In the genomic region with DNA sequence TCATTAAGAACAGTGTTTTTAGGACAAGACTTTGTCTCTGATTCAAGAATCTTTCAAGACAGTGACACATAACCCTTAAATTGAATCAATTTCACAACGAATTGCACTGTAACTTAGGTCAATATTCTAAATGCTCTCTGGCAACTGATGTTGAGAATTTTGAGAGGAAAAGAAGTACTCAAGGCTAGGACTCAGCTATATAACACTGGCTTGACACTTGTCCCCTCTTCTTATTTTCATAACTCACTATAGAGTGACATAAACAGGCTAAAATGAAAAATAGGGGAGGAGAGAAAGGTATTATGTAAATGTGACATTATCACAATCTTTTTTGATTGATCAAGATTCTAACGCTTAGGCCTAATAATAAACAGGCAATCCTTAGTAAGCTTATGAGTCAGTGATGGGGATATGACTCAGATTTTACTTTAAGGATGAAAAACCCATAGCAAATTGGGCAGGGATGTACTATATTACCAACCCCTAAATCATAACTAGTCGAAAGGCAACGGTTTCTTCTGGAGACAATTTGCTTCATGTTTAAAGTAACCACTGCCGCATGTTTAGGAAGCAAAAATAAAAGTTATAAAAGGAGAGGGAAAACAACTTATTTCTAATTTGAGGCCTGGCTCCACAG, we compare ENCODE assay signal across 7 cellular contexts. TPM values are rescaled to one million over a fixed set of nuclear protein-coding genes. Genes with fewer than 3 reads are reported as not detected.
A peak's percentile ranks its signal among the peaks of the same experiment; 100 is the strongest.
DNase-seq lines count a peak whose midpoint lies in the region; ATAC-seq, FAIRE-seq and TF ChIP-seq lines count a peak whose summit lies in the region.

No MANE protein-coding gene starts in this region.

- FAIRE-seq in RCC 7860 (lab: Jason Lieb, UNC): peak; percentile 71

- peaks cover 1% of the 10 kb centered on the region; the same call in 1 of the 3 replicates for H3K36me3 Mint-ChIP-seq in GM23338 (ENCODE audit: low read depth)
- peaks cover 51% of the 10 kb centered on the region for H3K36me3 Mint-ChIP-seq in stimulated activated naive CD8-positive, alpha-beta T cell treated with anti-CD3 and anti-CD28 coated beads, Interleukin-15, Interleukin-2, amounts not matched to agents 100 ng/mL and 50 ng/mL, for 24 hours (ENCODE audit: low read depth)

- H3K4me3 Mint-ChIP-seq in GM23338: no peak overlapping the region
- peak overlapping the region; percentile 100 for H3K4me3 Mint-ChIP-seq in stimulated activated naive CD8-positive, alpha-beta T cell treated with anti-CD3 and anti-CD28 coated beads, Interleukin-15, Interleukin-2, amounts not matched to agents 100 ng/mL and 50 ng/mL, for 24 hours

- TF ChIP-seq CTCF in GM23338 (conservative IDR thresholded peaks at IDR 0.05; ENCODE audit: low read depth in 2 of 2): no peak

- no peaks in the 10 kb centered on the region for H3F3A ChIP-seq in GM23338 (replicated peaks; ENCODE audit: low read depth)

- no peaks in the 10 kb centered on the region for H3K27me3 Mint-ChIP-seq in GM23338 (ENCODE audit: insufficient read depth, low read depth, poor library complexity)
- H3K27me3 Mint-ChIP-seq in stimulated activated naive CD8-positive, alpha-beta T cell treated with anti-CD3 and anti-CD28 coated beads, Interleukin-15, Interleukin-2, amounts not matched to agents 100 ng/mL and 50 ng/mL, for 24 hours: no peaks in the 10 kb centered on the region

- H3K27ac ChIP-seq in GM23338 (ENCODE audit: low read depth) (no peak overlapping the region), epithelial cell of prostate (peak overlapping the region; percentile 98)

- H3K27ac Mint-ChIP-seq in GM23338: no peak overlapping the region
- peak overlapping the region; percentile 93 for H3K27ac Mint-ChIP-seq in stimulated activated naive CD8-positive, alpha-beta T cell treated with anti-CD3 and anti-CD28 coated beads, Interleukin-15, Interleukin-2, amounts not matched to agents 100 ng/mL and 50 ng/mL, for 24 hours

- intact Hi-C loops in posterior vena cava (cut with DNase I): loop anchor here in 1 of 2 donors (5.0 kb wide), 1 partner anchor 152 kb away; no protein-coding TSS in a partner anchor

- ATAC-seq in GM23338: no peak

- H4K20me1 ChIP-seq in GM23338 (replicated peaks; ENCODE audit: insufficient read depth): 0 out of 2 replicates have a peak, but pooled peaks cover 9% of the 10 kb centered on the region

- H2AFZ ChIP-seq in GM23338: no peak overlapping the region

- H3K4me3 ChIP-seq in GM23338: no peak overlapping the region

- no peaks in the 10 kb centered on the region for H3K9me3 Mint-ChIP-seq in GM23338
- no peaks in the 10 kb centered on the region for H3K9me3 Mint-ChIP-seq in stimulated activated naive CD8-positive, alpha-beta T cell treated with anti-CD3 and anti-CD28 coated beads, Interleukin-15, Interleukin-2, amounts not matched to agents 100 ng/mL and 50 ng/mL, for 24 hours

- peak overlapping the region; percentile 56 for H3K4me2 ChIP-seq in GM23338

- peaks cover 70% of the 10 kb centered on the region for H3K4me1 ChIP-seq in GM23338 (ENCODE audit: insufficient read depth)

- H3K4me1 Mint-ChIP-seq in GM23338: peaks cover 74% of the 10 kb centered on the region
- H3K4me1 Mint-ChIP-seq in stimulated activated naive CD8-positive, alpha-beta T cell treated with anti-CD3 and anti-CD28 coated beads, Interleukin-15, Interleukin-2, amounts not matched to agents 100 ng/mL and 50 ng/mL, for 24 hours (ENCODE audit: low read depth): peaks cover 94% of the 10 kb centered on the region

- H3K27me3 ChIP-seq in GM23338 (ENCODE audit: insufficient read depth): no peaks in the 10 kb centered on the region

- peaks cover 100% of the 10 kb centered on the region for H3K79me2 ChIP-seq in GM23338 (replicated peaks; ENCODE audit: insufficient read depth)

- no peaks in the 10 kb centered on the region for H3K36me3 ChIP-seq in GM23338 (ENCODE audit: insufficient read depth)

- H3K9me2 ChIP-seq in GM23338 (ENCODE audit: insufficient read depth): no peaks in the 10 kb centered on the region

- no peak for DNase-seq in GM23338 (ENCODE audit: low spot score)
- no peak for DNase-seq in RCC 7860 (ENCODE audit: low spot score)
- no peak for DNase-seq in epithelial cell of prostate (ENCODE audit: low read depth, low spot score)
- DNase-seq in posterior vena cava (ENCODE audit: low spot score): no peak
- DNase-seq in NCI-H2196 (lab: John Stamatoyannopoulos, UW; ENCODE audit: unreplicated experiment): no peak
- no peak for DNase-seq in nucleus accumbens (lab: John Stamatoyannopoulos, UW)

TF ChIP-seq in GM23338, 12 proteins besides CTCF, POLR2A, EP300 and RAD21:
- TF ChIP-seq STAT1 (IDR thresholded peaks at IDR 0.05; ENCODE audit: unreplicated experiment): no peak
- TF ChIP-seq JUNB (IDR thresholded peaks at IDR 0.05; ENCODE audit: unreplicated experiment): no peak
- TF ChIP-seq, protein P1, sequence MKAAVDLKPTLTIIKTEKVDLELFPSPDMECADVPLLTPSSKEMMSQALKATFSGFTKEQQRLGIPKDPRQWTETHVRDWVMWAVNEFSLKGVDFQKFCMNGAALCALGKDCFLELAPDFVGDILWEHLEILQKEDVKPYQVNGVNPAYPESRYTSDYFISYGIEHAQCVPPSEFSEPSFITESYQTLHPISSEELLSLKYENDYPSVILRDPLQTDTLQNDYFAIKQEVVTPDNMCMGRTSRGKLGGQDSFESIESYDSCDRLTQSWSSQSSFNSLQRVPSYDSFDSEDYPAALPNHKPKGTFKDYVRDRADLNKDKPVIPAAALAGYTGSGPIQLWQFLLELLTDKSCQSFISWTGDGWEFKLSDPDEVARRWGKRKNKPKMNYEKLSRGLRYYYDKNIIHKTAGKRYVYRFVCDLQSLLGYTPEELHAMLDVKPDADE (IDR thresholded peaks at IDR 0.05): no peak
- no peak for TF ChIP-seq POLR2AphosphoS5 (IDR thresholded peaks at IDR 0.05; ENCODE audit: low read depth)
- TF ChIP-seq EZH2 (IDR thresholded peaks at IDR 0.05; ENCODE audit: low read depth, unreplicated experiment): no peak
- no peak for TF ChIP-seq ZNF114 (CRISPR knock-in tag; IDR thresholded peaks at IDR 0.05)
- no peak for TF ChIP-seq EZH2phosphoT487 (IDR thresholded peaks at IDR 0.05; ENCODE audit: unreplicated experiment)
TF ChIP-seq in GM23338: peak in this region for 0.

RNA-seq across cellular contexts. Expression of a gene that starts 10.9 kb away (rescaled TPM):
- total RNA-seq in GM23338 (2014; rRNA removed; shearing (Covaris generic)): 15.5 and 16.0 TPM in 2 replicates
- polyA plus RNA-seq in GM23338 (2016; fragmentation: Nextera tagmentation; extraction: Ambion mirVana): 26.8 and 36.2 TPM in 2 replicates
- 10 to 100 TPM; 78.5 to 81.8 TPM for total RNA-seq in posterior vena cava
